Comparison of ENCODE assay signal across 26 cellular contexts in genomic region chr1:78236711-78237110, GRCh38.
A peak's percentile ranks its signal among the peaks of the same experiment; 100 is the strongest.
DNase-seq lines count a peak whose midpoint lies in the region; ATAC-seq, FAIRE-seq and TF ChIP-seq lines count a peak whose summit lies in the region.
"Had no signal": no experiment of that assay in that cellular context is flagged by ENCODE, and none has a peak within 500 bp of the region (broad histone marks: within the 10 kb centered on the region; RNA-seq: fewer than 3 reads in every experiment).

No MANE protein-coding gene starts in this region.

- H3K27me3 Mint-ChIP-seq in HFFc6 (ENCODE audit: insufficient read depth) (peaks cover 4% of the 10 kb centered on the region), astrocyte (ENCODE audit: low read depth, unreplicated experiment) (peaks cover 21% of the 10 kb centered on the region)
- H3K27me3 Mint-ChIP-seq in stimulated activated naive CD8-positive, alpha-beta T cell treated with anti-CD3 and anti-CD28 coated beads, Interleukin-15, amount 100 ng/mL, for 72 hours: no peaks in the 10 kb centered on the region

- ATAC-seq in pancreas (no peak), HG03196 (IDR thresholded peaks at IDR 0.05; ENCODE audit: unreplicated experiment) (no peak)
- no peak for ATAC-seq in stimulated activated naive CD8-positive, alpha-beta T cell treated with anti-CD3 and anti-CD28 coated beads, Interleukin-15, amount 100 ng/mL, for 72 hours
- ATAC-seq: activated CD8-positive, alpha-beta T cell treated with anti-CD3 and anti-CD28 coated beads, Interleukin-2, amount 10 ng/mL, durations not matched to agents 7 days and 5 days; heart right ventricle; SK-N-SH treated with all-trans-retinoic acid at 6 μM for 48 hours had no signal

- H3K9me3 ChIP-seq in astrocyte (ENCODE audit: insufficient read depth, low read depth, low read length) (no peaks in the 10 kb centered on the region), pancreas (no peaks in the 10 kb centered on the region)
- H3K9me3 ChIP-seq: uterus had no signal

- H3K9ac ChIP-seq in astrocyte (ENCODE audit: low read length): no peak overlapping the region

- no peak overlapping the region for H2AFZ ChIP-seq in astrocyte (ENCODE audit: low read depth, low read length)
- H2AFZ ChIP-seq: GM23338 had no signal

- in situ Hi-C loops in ACHN (cut with HindIII; ENCODE audit: low pct_ligation_motif_present, low pct_unique_long_range_greater_than_20kb, low sequenced_read_pairs): no loop called here

- peak; percentile 20 for FAIRE-seq in astrocyte (lab: Jason Lieb, UNC)
- FAIRE-seq in pancreas (lab: Jason Lieb, UNC): no peak
- FAIRE-seq: A204.1 had no signal

- H3K79me2 ChIP-seq in astrocyte (ENCODE audit: insufficient read depth, low read length): no peaks in the 10 kb centered on the region

- H3K4me1 Mint-ChIP-seq in HFFc6 (ENCODE audit: low read depth) (peaks cover 25% of the 10 kb centered on the region), astrocyte (ENCODE audit: low read depth, unreplicated experiment) (peaks cover 4% of the 10 kb centered on the region)
- H3K4me1 Mint-ChIP-seq in stimulated activated naive CD8-positive, alpha-beta T cell treated with anti-CD3 and anti-CD28 coated beads, Interleukin-15, amount 100 ng/mL, for 72 hours: no peaks in the 10 kb centered on the region

- no peak overlapping the region for H3K4me2 ChIP-seq in astrocyte (ENCODE audit: low read length)
- H3K4me2 ChIP-seq: GM23338 had no signal

- DNase-seq in ACHN (peak; percentile 31), HFFc6 (peak; percentile 9), astrocyte (ENCODE audit: low read depth) (peak; percentile 30), kidney glomerular epithelial cell (lab: John Stamatoyannopoulos, UW) (peak; percentile 29), pancreas (no peak)
- DNase-seq in activated T-cell treated with anti-CD3 and anti-CD28 coated beads, Interleukin-2, amount 50 U/mL, for 48 hours: no peak
- no peak for DNase-seq in stimulated activated naive CD8-positive, alpha-beta T cell treated with anti-CD3 and anti-CD28 coated beads, Interleukin-15, amount 100 ng/mL, for 72 hours
- DNase-seq: activated CD4-positive, CD25-positive, alpha-beta regulatory T cell treated with anti-CD3 and anti-CD28 coated beads, Interleukin-2, amount 50 U/mL, for 72 hours; activated CD8-positive, alpha-beta T cell treated with anti-CD3 and anti-CD28 coated beads, Interleukin-2, amount 10 ng/mL, durations not matched to agents 7 days and 5 days; activated naive CD4-positive, alpha-beta T cell treated with anti-CD3 and anti-CD28 coated beads, Interleukin-2, amount 50 U/mL, for 16 hours; activated T-cell treated with anti-CD3 and anti-CD28 coated beads, Interleukin-2, amount 50 U/mL, for 24 hours; aorta; C1 segment of cervical spinal cord; effector CD8-positive, alpha-beta T cell; GF-D8; heart right ventricle; Kasumi-1; NCI-H1417 treated with DMSO at 0.1 percent for 48 hours; NCI-H524; RPMI8226; T1000; uterus had no signal

- H3K36me3 ChIP-seq in astrocyte (ENCODE audit: insufficient read depth, low read length) (no peaks in the 10 kb centered on the region), pancreas (no peaks in the 10 kb centered on the region)
- H3K36me3 ChIP-seq: heart right ventricle, uterus had no signal

- H3K27ac ChIP-seq in astrocyte (ENCODE audit: low read depth, low read length) (no peak overlapping the region), pancreas (peak overlapping the region in 1 of 4 donors; percentile 48)
- H3K27ac ChIP-seq: heart right ventricle, uterus had no signal

- no peak for TF ChIP-seq CTCF in HFFc6 (IDR thresholded peaks at IDR 0.05)
- no peak for TF ChIP-seq CTCF in astrocyte (IDR thresholded peaks at IDR 0.05; ENCODE audit: insufficient read depth, low read depth, low read length)
- no peak for TF ChIP-seq CTCF in pancreas (IDR thresholded peaks at IDR 0.05)

- no peaks in the 10 kb centered on the region for H3K36me3 Mint-ChIP-seq in HFFc6 (ENCODE audit: low read depth)
- no peaks in the 10 kb centered on the region for H3K36me3 Mint-ChIP-seq in astrocyte (ENCODE audit: low read depth, unreplicated experiment)

- WGBS in pancreas, 2 donors: 91 to 97% methylated on average over 1 of the region's 1 CpG

- H3K27ac Mint-ChIP-seq in HFFc6 (no peak overlapping the region), astrocyte (ENCODE audit: unreplicated experiment) (no peak overlapping the region)
- H3K27ac Mint-ChIP-seq in stimulated activated naive CD8-positive, alpha-beta T cell treated with anti-CD3 and anti-CD28 coated beads, Interleukin-15, amount 100 ng/mL, for 72 hours: no peak overlapping the region
- H3K27ac Mint-ChIP-seq: activated CD8-positive, alpha-beta T cell treated with anti-CD3 and anti-CD28 coated beads, Interleukin-2, amount 10 ng/mL, durations not matched to agents 7 days and 5 days; activated T-cell treated with anti-CD3 and anti-CD28 coated beads, Interleukin-2, amount 50 U/mL, for 24 hours; GM23338 had no signal

- H3K27me3 ChIP-seq in astrocyte (ENCODE audit: insufficient read depth, low read length) (no peaks in the 10 kb centered on the region), pancreas (no peaks in the 10 kb centered on the region)
- H3K27me3 ChIP-seq: heart right ventricle, uterus had no signal

- no peaks in the 10 kb centered on the region for H4K20me1 ChIP-seq in astrocyte (ENCODE audit: insufficient read depth, low read length)

- no peak overlapping the region for H3K4me3 ChIP-seq in astrocyte (ENCODE audit: insufficient read depth, low read depth, low read length)
- H3K4me3 ChIP-seq in pancreas: no peak overlapping the region
- H3K4me3 ChIP-seq: GM23338, heart right ventricle, uterus had no signal

- H3K4me3 Mint-ChIP-seq in HFFc6: no peak overlapping the region
- H3K4me3 Mint-ChIP-seq in astrocyte (ENCODE audit: unreplicated experiment): no peak overlapping the region
- H3K4me3 Mint-ChIP-seq in stimulated activated naive CD8-positive, alpha-beta T cell treated with anti-CD3 and anti-CD28 coated beads, Interleukin-15, amount 100 ng/mL, for 72 hours: no peak overlapping the region
- H3K4me3 Mint-ChIP-seq: activated CD8-positive, alpha-beta T cell treated with anti-CD3 and anti-CD28 coated beads, Interleukin-2, amount 10 ng/mL, durations not matched to agents 7 days and 5 days; activated T-cell treated with anti-CD3 and anti-CD28 coated beads, Interleukin-2, amount 50 U/mL, for 24 hours; GM23338 had no signal

- H3K4me1 ChIP-seq in astrocyte (ENCODE audit: insufficient read depth, low read length) (peaks cover 3% of the 10 kb centered on the region), pancreas (no peaks in the 10 kb centered on the region)
- H3K4me1 ChIP-seq: heart right ventricle, uterus had no signal

- H3K9me3 Mint-ChIP-seq in HFFc6: no peaks in the 10 kb centered on the region
- H3K9me3 Mint-ChIP-seq in astrocyte (ENCODE audit: unreplicated experiment): no peaks in the 10 kb centered on the region
- no peaks in the 10 kb centered on the region for H3K9me3 Mint-ChIP-seq in stimulated activated naive CD8-positive, alpha-beta T cell treated with anti-CD3 and anti-CD28 coated beads, Interleukin-15, amount 100 ng/mL, for 72 hours

- intact Hi-C loops in pancreas (cut with DNase I): no loop called here

Comparison
In these comparisons a context has a peak if more than half of its experiments do, and no peak if none do; other contexts are left out.
1. DNase-seq: peak in ACHN (single experiment), HFFc6 (single experiment), astrocyte (single experiment) and kidney glomerular epithelial cell (single experiment); none in pancreas (0 of 6), activated T-cell treated with anti-CD3 and anti-CD28 coated beads, Interleukin-2, amount 50 U/mL, for 48 hours (0 of 2) and stimulated activated naive CD8-positive, alpha-beta T cell treated with anti-CD3 and anti-CD28 coated beads, Interleukin-15, amount 100 ng/mL, for 72 hours (0 of 2).